14 cellular contexts compared by ENCODE assay signal in the genomic region with DNA sequence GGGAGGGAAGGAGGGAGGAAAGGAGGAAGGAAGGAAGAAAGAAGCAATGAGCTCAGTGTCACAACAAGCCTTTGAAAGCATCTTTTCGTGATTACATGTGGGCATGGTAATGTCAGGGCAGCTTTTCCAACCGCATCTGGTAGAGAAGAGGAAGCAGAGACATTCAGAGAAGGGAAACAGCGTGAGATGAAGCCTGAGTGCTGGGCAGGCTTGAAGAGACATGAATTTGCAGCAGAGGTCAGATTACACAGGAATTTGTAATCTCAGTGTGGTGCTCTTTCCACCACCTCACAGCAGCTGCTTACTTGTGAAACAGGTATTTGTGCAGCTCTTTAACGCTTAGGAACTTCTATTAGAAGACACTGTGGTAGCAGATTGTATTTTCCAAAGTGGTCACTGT.
A peak's percentile ranks its signal among the peaks of the same experiment; 100 is the strongest.
DNase-seq lines count a peak whose midpoint lies in the region; ATAC-seq and TF ChIP-seq lines count a peak whose summit lies in the region.
"Had no signal": no experiment of that assay in that cellular context is flagged by ENCODE, and none has a peak within 500 bp of the region (broad histone marks: within the 10 kb centered on the region; RNA-seq: fewer than 3 reads in every experiment).

No MANE protein-coding gene starts in this region.

- H3K9ac ChIP-seq in neural progenitor cell = no peak overlapping the region

- H2AFZ ChIP-seq in neural progenitor cell (replicated peaks) = peak overlapping the region; percentile 36

- H3K4me3 ChIP-seq in RWPE2 (ENCODE audit: severe bottlenecking) = no peak overlapping the region
- no peak overlapping the region for H3K4me3 ChIP-seq in neural progenitor cell
- H3K4me3 ChIP-seq: HAP-1, Peyer's patch had no signal

- H3K9me3 Mint-ChIP-seq in neural progenitor cell = peaks cover 5% of the 10 kb centered on the region
- H3K9me3 Mint-ChIP-seq: activated naive CD4-positive, alpha-beta T cell treated with anti-CD3 and anti-CD28 coated beads, Interleukin-2, amount 10 ng/mL, durations not matched to agents 7 days and 5 days had no signal

- H3K27me3 Mint-ChIP-seq in neural progenitor cell (ENCODE audit: insufficient read depth, low read depth) = peaks cover 4% of the 10 kb centered on the region
- H3K27me3 Mint-ChIP-seq: activated CD8-positive, alpha-beta memory T cell treated with anti-CD3 and anti-CD28 coated beads, Interleukin-2, amount 10 ng/mL, durations not matched to agents 7 days and 5 days; activated naive CD4-positive, alpha-beta T cell treated with anti-CD3 and anti-CD28 coated beads, Interleukin-2, amount 10 ng/mL, durations not matched to agents 7 days and 5 days had no signal

- H3K79me2 ChIP-seq in neural progenitor cell (ENCODE audit: low read depth) = no peaks in the 10 kb centered on the region

- no peaks in the 10 kb centered on the region for H3K27me3 ChIP-seq in RWPE2 (ENCODE audit: insufficient read depth, poor library complexity, severe bottlenecking)
- H3K27me3 ChIP-seq in neural progenitor cell = no peaks in the 10 kb centered on the region
- H3K27me3 ChIP-seq: brain microvascular endothelial cell, Peyer's patch had no signal

- H3K36me3 ChIP-seq in RWPE2 (ENCODE audit: low read depth) (no peaks in the 10 kb centered on the region), neural progenitor cell (no peaks in the 10 kb centered on the region)
- H3K36me3 ChIP-seq: brain microvascular endothelial cell, HAP-1, Peyer's patch had no signal

- DNase-seq in NCI-H2107 treated with DMSO at 0.1 percent for 48 hours (lab: John Stamatoyannopoulos, UW; ENCODE audit: unreplicated experiment) (peak; percentile 64), NCI-H2107 (lab: John Stamatoyannopoulos, UW) (no peak), RWPE2 (ENCODE audit: low spot score) (no peak), neural progenitor cell (ENCODE audit: low spot score) (no peak), GM10266 (ENCODE audit: extremely low spot score) (no peak), caudate nucleus (lab: John Stamatoyannopoulos, UW) (no peak)
- DNase-seq: activated CD8-positive, alpha-beta memory T cell treated with anti-CD3 and anti-CD28 coated beads, Interleukin-2, amount 10 ng/mL, durations not matched to agents 7 days and 5 days; activated naive CD4-positive, alpha-beta T cell treated with anti-CD3 and anti-CD28 coated beads, Interleukin-2, amount 10 ng/mL, durations not matched to agents 7 days and 5 days; brain microvascular endothelial cell; Peyer's patch; right cardiac atrium had no signal

- TF ChIP-seq CTCF in RWPE2 (IDR thresholded peaks at IDR 0.05; ENCODE audit: poor library complexity, severe bottlenecking) (no peak), neural progenitor cell (IDR thresholded peaks at IDR 0.05) (no peak), GM10266 (IDR thresholded peaks at IDR 0.05; ENCODE audit: control insufficient read depth, insufficient read depth, low read depth, missing control alignments) (no peak)

- H3F3A ChIP-seq in neural progenitor cell (ENCODE audit: low read depth) = no peaks in the 10 kb centered on the region

- no peaks in the 10 kb centered on the region for H3K36me3 Mint-ChIP-seq in neural progenitor cell
- H3K36me3 Mint-ChIP-seq: activated CD8-positive, alpha-beta memory T cell treated with anti-CD3 and anti-CD28 coated beads, Interleukin-2, amount 10 ng/mL, durations not matched to agents 7 days and 5 days; activated naive CD4-positive, alpha-beta T cell treated with anti-CD3 and anti-CD28 coated beads, Interleukin-2, amount 10 ng/mL, durations not matched to agents 7 days and 5 days had no signal

- no peak overlapping the region for H3K4me3 Mint-ChIP-seq in neural progenitor cell
- H3K4me3 Mint-ChIP-seq: activated CD8-positive, alpha-beta memory T cell treated with anti-CD3 and anti-CD28 coated beads, Interleukin-2, amount 10 ng/mL, durations not matched to agents 7 days and 5 days; activated naive CD4-positive, alpha-beta T cell treated with anti-CD3 and anti-CD28 coated beads, Interleukin-2, amount 10 ng/mL, durations not matched to agents 7 days and 5 days had no signal

- H3K9me3 ChIP-seq in RWPE2 (ENCODE audit: severe bottlenecking) (no peaks in the 10 kb centered on the region), neural progenitor cell (ENCODE audit: low read depth) (no peaks in the 10 kb centered on the region)
- H3K9me3 ChIP-seq: HAP-1, Peyer's patch had no signal

- peak overlapping the region; percentile 10 for H3K4me2 ChIP-seq in neural progenitor cell

- H3K27ac ChIP-seq in RWPE2 (ENCODE audit: poor library complexity, severe bottlenecking) (no peak overlapping the region), neural progenitor cell (no peak overlapping the region), caudate nucleus (ENCODE audit: low read depth, low read length) (no peak overlapping the region)
- H3K27ac ChIP-seq: brain microvascular endothelial cell, Peyer's patch had no signal

- H3K27ac Mint-ChIP-seq in neural progenitor cell = no peak overlapping the region
- H3K27ac Mint-ChIP-seq: activated naive CD4-positive, alpha-beta T cell treated with anti-CD3 and anti-CD28 coated beads, Interleukin-2, amount 10 ng/mL, durations not matched to agents 7 days and 5 days had no signal

- peaks cover 6% of the 10 kb centered on the region for H3K4me1 Mint-ChIP-seq in neural progenitor cell
- H3K4me1 Mint-ChIP-seq: activated naive CD4-positive, alpha-beta T cell treated with anti-CD3 and anti-CD28 coated beads, Interleukin-2, amount 10 ng/mL, durations not matched to agents 7 days and 5 days had no signal

- no peaks in the 10 kb centered on the region for H4K20me1 ChIP-seq in neural progenitor cell (ENCODE audit: low read depth)

- ATAC-seq in HG03442 (IDR thresholded peaks at IDR 0.05; ENCODE audit: unreplicated experiment) = peak; percentile 87
- peak; percentile 59; the same call in 1 of the 3 replicates for ATAC-seq in RWPE2 (ENCODE audit: low read depth)
- ATAC-seq in GM21423 (IDR thresholded peaks at IDR 0.05; ENCODE audit: unreplicated experiment) = no peak
- ATAC-seq: activated CD8-positive, alpha-beta memory T cell treated with anti-CD3 and anti-CD28 coated beads, Interleukin-2, amount 10 ng/mL, durations not matched to agents 7 days and 5 days; right cardiac atrium had no signal

- H3K4me1 ChIP-seq in RWPE2 (ENCODE audit: insufficient read depth, poor library complexity, severe bottlenecking) = no peaks in the 10 kb centered on the region
- H3K4me1 ChIP-seq in neural progenitor cell = peaks cover 7% of the 10 kb centered on the region
- H3K4me1 ChIP-seq: HAP-1, Peyer's patch had no signal
